ENCODE assay signal across 12 cellular contexts in the genomic region with DNA sequence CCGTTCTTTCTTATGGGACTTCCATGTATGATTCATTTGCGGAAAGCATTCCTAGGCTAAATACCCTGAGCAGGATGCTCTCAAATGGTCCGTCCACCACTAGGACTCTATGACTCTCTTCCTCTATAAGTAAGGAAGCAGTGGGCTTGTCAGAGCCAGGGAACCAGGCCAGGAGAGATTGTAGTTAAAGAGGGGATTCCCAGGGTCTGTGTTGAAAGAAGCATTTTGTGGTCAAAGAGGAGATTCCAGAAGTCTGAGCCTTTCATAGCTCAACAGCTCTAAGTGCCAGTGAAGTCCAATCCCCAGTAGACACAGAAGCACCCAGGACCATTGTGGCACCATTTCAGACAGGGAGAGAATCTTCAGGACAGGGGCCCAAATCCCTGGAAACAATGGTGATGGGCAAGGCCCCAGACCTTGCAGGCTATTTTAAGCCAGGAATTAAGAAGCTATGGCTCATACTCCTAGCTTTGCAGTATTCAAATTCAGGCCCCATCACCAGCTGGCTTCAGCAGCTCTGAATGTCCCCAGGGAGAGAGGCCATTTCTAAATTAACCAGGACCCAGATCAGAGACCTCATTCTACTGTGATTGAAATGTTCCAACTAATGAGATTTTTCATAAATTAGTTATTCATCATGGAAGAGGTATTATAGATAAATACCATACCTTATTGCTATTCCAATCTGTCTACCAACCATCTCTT.
DNase-seq lines count a peak whose midpoint lies in the region; ATAC-seq lines count a peak whose summit lies in the region.
"Had no signal": no experiment of that assay in that cellular context is flagged by ENCODE, and none has a peak within 500 bp of the region (broad histone marks: within the 10 kb centered on the region; RNA-seq: fewer than 3 reads in every experiment).

No MANE protein-coding gene starts in this region.

- H3K36me3 ChIP-seq in MG63: no peaks in the 10 kb centered on the region
- H3K36me3 ChIP-seq: tibial artery had no signal

- no peaks in the 10 kb centered on the region for H3K9me3 Mint-ChIP-seq in activated naive CD8-positive, alpha-beta T cell treated with anti-CD3 and anti-CD28 coated beads, Interleukin-2, amount 50 U/mL, for 24 hours
- H3K9me3 Mint-ChIP-seq in activated naive CD8-positive, alpha-beta T cell treated with anti-CD3 and anti-CD28 coated beads for 36 hours: no peaks in the 10 kb centered on the region
- no peaks in the 10 kb centered on the region for H3K9me3 Mint-ChIP-seq in dendritic cell treated with granulocyte-macrophage colony-stimulating factor and Interleukin-4, amounts not matched to agents 40 ng/mL and 50 ng/mL, for 4 days
- no peaks in the 10 kb centered on the region for H3K9me3 Mint-ChIP-seq in stimulated activated naive B cell treated with anti-CD40 and anti-IgM and Interleukin-4, amounts not matched to agents 10 μg/mL and 1 μg/mL and 100 μg/mL, for 72 hours

- no peak overlapping the region for H3K4me3 Mint-ChIP-seq in activated naive CD8-positive, alpha-beta T cell treated with anti-CD3 and anti-CD28 coated beads, Interleukin-2, amount 50 U/mL, for 24 hours
- no peak overlapping the region for H3K4me3 Mint-ChIP-seq in activated naive CD8-positive, alpha-beta T cell treated with anti-CD3 and anti-CD28 coated beads for 36 hours
- no peak overlapping the region for H3K4me3 Mint-ChIP-seq in dendritic cell treated with granulocyte-macrophage colony-stimulating factor and Interleukin-4, amounts not matched to agents 40 ng/mL and 50 ng/mL, for 4 days
- H3K4me3 Mint-ChIP-seq in stimulated activated naive B cell treated with anti-CD40 and anti-IgM and Interleukin-4, amounts not matched to agents 10 μg/mL and 1 μg/mL and 100 μg/mL, for 72 hours: no peak overlapping the region

- H3K27me3 Mint-ChIP-seq in activated naive CD8-positive, alpha-beta T cell treated with anti-CD3 and anti-CD28 coated beads, Interleukin-2, amount 50 U/mL, for 24 hours: peaks cover 7% of the 10 kb centered on the region
- peaks cover 10% of the 10 kb centered on the region for H3K27me3 Mint-ChIP-seq in activated naive CD8-positive, alpha-beta T cell treated with anti-CD3 and anti-CD28 coated beads for 36 hours
- peaks cover 11% of the 10 kb centered on the region for H3K27me3 Mint-ChIP-seq in dendritic cell treated with granulocyte-macrophage colony-stimulating factor and Interleukin-4, amounts not matched to agents 40 ng/mL and 50 ng/mL, for 4 days
- H3K27me3 Mint-ChIP-seq in stimulated activated naive B cell treated with anti-CD40 and anti-IgM and Interleukin-4, amounts not matched to agents 10 μg/mL and 1 μg/mL and 100 μg/mL, for 72 hours: no peaks in the 10 kb centered on the region

- H3K4me3 ChIP-seq in MG63: no peak overlapping the region
- H3K4me3 ChIP-seq: tibial artery had no signal

- no peaks in the 10 kb centered on the region for H3K9me3 ChIP-seq in MG63
- H3K9me3 ChIP-seq: tibial artery had no signal

- intact Hi-C loops in dendritic cell treated with granulocyte-macrophage colony-stimulating factor and Interleukin-4, amounts not matched to agents 40 ng/mL and 50 ng/mL, for 4 days (cut with micrococcal nuclease): no loop called here
- intact Hi-C loops in head of caudate nucleus (cut with DNase I): no loop called here

- no peaks in the 10 kb centered on the region; the same call in 1 of the 2 replicates for H3K27me3 ChIP-seq in MG63
- H3K27me3 ChIP-seq: tibial artery had no signal

- H3K4me1 Mint-ChIP-seq in activated naive CD8-positive, alpha-beta T cell treated with anti-CD3 and anti-CD28 coated beads, Interleukin-2, amount 50 U/mL, for 24 hours: peaks cover 20% of the 10 kb centered on the region
- H3K4me1 Mint-ChIP-seq in activated naive CD8-positive, alpha-beta T cell treated with anti-CD3 and anti-CD28 coated beads for 36 hours: peaks cover 10% of the 10 kb centered on the region
- H3K4me1 Mint-ChIP-seq in dendritic cell treated with granulocyte-macrophage colony-stimulating factor and Interleukin-4, amounts not matched to agents 40 ng/mL and 50 ng/mL, for 4 days (ENCODE audit: low read depth): peaks cover 55% of the 10 kb centered on the region
- peaks cover 31 to 51% of the 10 kb centered on the region in 2 donors for H3K4me1 Mint-ChIP-seq in stimulated activated naive B cell treated with anti-CD40 and anti-IgM and Interleukin-4, amounts not matched to agents 10 μg/mL and 1 μg/mL and 100 μg/mL, for 72 hours

- H3K27ac Mint-ChIP-seq in activated naive CD8-positive, alpha-beta T cell treated with anti-CD3 and anti-CD28 coated beads, Interleukin-2, amount 50 U/mL, for 24 hours: no peak overlapping the region
- H3K27ac Mint-ChIP-seq in activated naive CD8-positive, alpha-beta T cell treated with anti-CD3 and anti-CD28 coated beads for 36 hours: no peak overlapping the region
- H3K27ac Mint-ChIP-seq in dendritic cell treated with granulocyte-macrophage colony-stimulating factor and Interleukin-4, amounts not matched to agents 40 ng/mL and 50 ng/mL, for 4 days: peak overlapping the region; percentile 35
- no peak overlapping the region for H3K27ac Mint-ChIP-seq in stimulated activated naive B cell treated with anti-CD40 and anti-IgM and Interleukin-4, amounts not matched to agents 10 μg/mL and 1 μg/mL and 100 μg/mL, for 72 hours

- H3K36me3 Mint-ChIP-seq in activated naive CD8-positive, alpha-beta T cell treated with anti-CD3 and anti-CD28 coated beads, Interleukin-2, amount 50 U/mL, for 24 hours (ENCODE audit: low read depth): no peaks in the 10 kb centered on the region
- H3K36me3 Mint-ChIP-seq in activated naive CD8-positive, alpha-beta T cell treated with anti-CD3 and anti-CD28 coated beads for 36 hours: no peaks in the 10 kb centered on the region
- H3K36me3 Mint-ChIP-seq in dendritic cell treated with granulocyte-macrophage colony-stimulating factor and Interleukin-4, amounts not matched to agents 40 ng/mL and 50 ng/mL, for 4 days (ENCODE audit: low read depth): no peaks in the 10 kb centered on the region
- H3K36me3 Mint-ChIP-seq in stimulated activated naive B cell treated with anti-CD40 and anti-IgM and Interleukin-4, amounts not matched to agents 10 μg/mL and 1 μg/mL and 100 μg/mL, for 72 hours: peaks cover 0 to 3% of the 10 kb centered on the region in 2 donors

- peak; percentile 28 for ATAC-seq in activated naive CD8-positive, alpha-beta T cell treated with anti-CD3 and anti-CD28 coated beads, Interleukin-2, amount 50 U/mL, for 24 hours
- peak; percentile 12 to 56 for ATAC-seq in stimulated activated naive B cell treated with anti-CD40 and anti-IgM and Interleukin-4, amounts not matched to agents 10 μg/mL and 1 μg/mL and 100 μg/mL, for 72 hours (replicated peaks)
- ATAC-seq in HG02970 (IDR thresholded peaks at IDR 0.05; ENCODE audit: low FRiP score, unreplicated experiment): no peak
- no peak for ATAC-seq in GM21381 (IDR thresholded peaks at IDR 0.05; ENCODE audit: unreplicated experiment)

- no peak for DNase-seq in activated naive CD8-positive, alpha-beta T cell treated with anti-CD3 and anti-CD28 coated beads, Interleukin-2, amount 50 U/mL, for 24 hours
- no peak for DNase-seq in activated naive CD8-positive, alpha-beta T cell treated with anti-CD3 and anti-CD28 coated beads for 36 hours
- DNase-seq in MG63 (peak; percentile 91), head of caudate nucleus (no peak)
- DNase-seq in stimulated activated naive B cell treated with anti-CD40 and anti-IgM and Interleukin-4, amounts not matched to agents 10 μg/mL and 1 μg/mL and 100 μg/mL, for 72 hours: no peak
- DNase-seq: activated T-cell treated with anti-CD3 and anti-CD28 coated beads for 4 hours, GOT3, NCI-H2227 treated with DMSO at 0.1 percent for 48 hours, tibial artery had no signal

Comparison
In these comparisons a context has a peak if more than half of its experiments do, and no peak if none do; other contexts are left out.
1. ATAC-seq: peak in activated naive CD8-positive, alpha-beta T cell treated with anti-CD3 and anti-CD28 coated beads, Interleukin-2, amount 50 U/mL, for 24 hours (single experiment) and stimulated activated naive B cell treated with anti-CD40 and anti-IgM and Interleukin-4, amounts not matched to agents 10 μg/mL and 1 μg/mL and 100 μg/mL, for 72 hours (2 of 2); none in HG02970 (single experiment) and GM21381 (single experiment).